In genomic region chr18:54309564-54309963, GRCh38 we compare ENCODE assay signal across 10 cellular contexts. TPM values are rescaled to one million over a fixed set of nuclear protein-coding genes. Genes with fewer than 3 reads are reported as not detected.
"Had no signal": no experiment of that assay in that cellular context is flagged by ENCODE, and none has a peak within 500 bp of the region (broad histone marks: within the 10 kb centered on the region; RNA-seq: fewer than 3 reads in every experiment).

No MANE protein-coding gene starts in this region.

RNA-seq across cellular contexts. Expression of gene STARD6, which starts 48.1 kb away (rescaled TPM):
- total RNA-seq: activated B cell treated with CpG ODN at 0.5 μM for 24 hours; activated CD4-positive, alpha-beta memory T cell treated with anti-CD3 and anti-CD28 coated beads for 36 hours; activated CD4-positive, alpha-beta memory T cell treated with anti-CD3 and anti-CD28 coated beads, Interleukin-2, amount 10 ng/mL, durations not matched to agents 7 days and 5 days; activated CD4-positive, alpha-beta T cell treated with anti-CD3 and anti-CD28 coated beads, Interleukin-2, amount 10 ng/mL, durations not matched to agents 24 days and 14 days; activated CD4-positive, alpha-beta T cell treated with anti-CD3 and anti-CD28 coated beads, Interleukin-2, amount 10 ng/mL, durations not matched to agents 7 days and 5 days; activated CD8-positive, alpha-beta T cell treated with anti-CD3 and anti-CD28 coated beads for 36 hours; activated CD8-positive, alpha-beta T cell treated with anti-CD3 and anti-CD28 coated beads, Interleukin-2, amount 10 ng/mL, durations not matched to agents 7 days and 5 days; T-helper 1 cell treated with Interleukin-12 subunit alpha and Interleukin-12 subunit beta and Interleukin-4 antibody, amounts not matched to agents 30 ng/mL and 1 ng/mL, for 36 hours; T-helper 17 cell; T-helper 2 cell treated with Interferon-gamma antibody and Interleukin-4, amounts not matched to agents 100 ng/mL and 5 ng/mL, for 36 hours had no signal
